ENCODE assay signal across 1 cellular context in the genomic region with DNA sequence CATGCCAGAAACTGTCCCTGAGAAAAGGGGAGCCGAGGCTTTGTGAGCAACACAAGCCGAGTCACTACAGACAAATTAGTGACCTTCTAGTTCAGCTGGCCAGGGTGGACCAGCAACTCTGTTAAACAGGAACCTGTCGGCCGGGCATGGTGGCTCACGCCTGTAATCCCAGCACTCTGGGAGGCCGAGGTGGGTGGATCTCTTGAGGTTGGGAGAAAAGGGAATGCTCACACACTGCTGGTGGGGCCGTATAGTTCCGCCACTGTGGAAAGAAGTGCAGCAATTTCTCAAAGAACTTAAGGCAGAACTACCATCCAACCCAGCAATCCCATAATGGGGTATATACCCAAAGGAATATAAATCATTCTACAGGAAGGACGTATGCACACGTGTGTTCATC.
TF ChIP-seq lines count a peak whose summit lies in the region.

No MANE protein-coding gene starts in this region.

TF ChIP-seq in K562, 482 proteins besides CTCF, POLR2A, EP300 and RAD21 (continued from another document):
- TF ChIP-seq YY1 (IDR thresholded peaks at IDR 0.05; ENCODE audit: borderline replicate concordance in 1 of 3, control insufficient read depth in 1 of 3, extremely low read depth in 1 of 3, insufficient read depth in 3 of 3, insufficient read length in 1 of 3, insufficient replicate concordance in 2 of 3, low read depth in 1 of 3, low read length in 2 of 3) (no peak), ZNF766 (CRISPR knock-in tag; conservative IDR thresholded peaks at IDR 0.05) (no peak), HMG20A (CRISPR knock-in tag; conservative IDR thresholded peaks at IDR 0.05) (no peak), TFAP4 (CRISPR knock-in tag; IDR thresholded peaks at IDR 0.05; ENCODE audit: borderline replicate concordance) (no peak), PTTG1 (tag; IDR thresholded peaks at IDR 0.05; ENCODE audit: low read depth) (no peak), ZNF23 (CRISPR knock-in tag; IDR thresholded peaks at IDR 0.05) (no peak), PRMT5 (CRISPR knock-in tag; IDR thresholded peaks at IDR 0.05) (no peak), ZNF699 (CRISPR knock-in tag; IDR thresholded peaks at IDR 0.05; ENCODE audit: insufficient replicate concordance) (no peak), ZC3H8 (IDR thresholded peaks at IDR 0.05) (no peak), UBTF (IDR thresholded peaks at IDR 0.05; ENCODE audit: borderline replicate concordance in 1 of 2, low read depth in 2 of 2, low read length in 2 of 2) (no peak), NKRF (IDR thresholded peaks at IDR 0.05; ENCODE audit: borderline replicate concordance) (no peak)
- TF ChIP-seq, protein P1, sequence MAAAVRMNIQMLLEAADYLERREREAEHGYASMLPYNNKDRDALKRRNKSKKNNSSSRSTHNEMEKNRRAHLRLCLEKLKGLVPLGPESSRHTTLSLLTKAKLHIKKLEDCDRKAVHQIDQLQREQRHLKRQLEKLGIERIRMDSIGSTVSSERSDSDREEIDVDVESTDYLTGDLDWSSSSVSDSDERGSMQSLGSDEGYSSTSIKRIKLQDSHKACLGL (CRISPR knock-in tag; IDR thresholded peaks at IDR 0.05; ENCODE audit: borderline replicate concordance, poor library complexity, severe bottlenecking), result no peak
- TF ChIP-seq, protein P2, sequence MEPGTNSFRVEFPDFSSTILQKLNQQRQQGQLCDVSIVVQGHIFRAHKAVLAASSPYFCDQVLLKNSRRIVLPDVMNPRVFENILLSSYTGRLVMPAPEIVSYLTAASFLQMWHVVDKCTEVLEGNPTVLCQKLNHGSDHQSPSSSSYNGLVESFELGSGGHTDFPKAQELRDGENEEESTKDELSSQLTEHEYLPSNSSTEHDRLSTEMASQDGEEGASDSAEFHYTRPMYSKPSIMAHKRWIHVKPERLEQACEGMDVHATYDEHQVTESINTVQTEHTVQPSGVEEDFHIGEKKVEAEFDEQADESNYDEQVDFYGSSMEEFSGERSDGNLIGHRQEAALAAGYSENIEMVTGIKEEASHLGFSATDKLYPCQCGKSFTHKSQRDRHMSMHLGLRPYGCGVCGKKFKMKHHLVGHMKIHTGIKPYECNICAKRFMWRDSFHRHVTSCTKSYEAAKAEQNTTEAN (CRISPR knock-in tag; IDR thresholded peaks at IDR 0.05), result no peak
